10 cellular contexts compared by ENCODE assay signal in the genomic region with DNA sequence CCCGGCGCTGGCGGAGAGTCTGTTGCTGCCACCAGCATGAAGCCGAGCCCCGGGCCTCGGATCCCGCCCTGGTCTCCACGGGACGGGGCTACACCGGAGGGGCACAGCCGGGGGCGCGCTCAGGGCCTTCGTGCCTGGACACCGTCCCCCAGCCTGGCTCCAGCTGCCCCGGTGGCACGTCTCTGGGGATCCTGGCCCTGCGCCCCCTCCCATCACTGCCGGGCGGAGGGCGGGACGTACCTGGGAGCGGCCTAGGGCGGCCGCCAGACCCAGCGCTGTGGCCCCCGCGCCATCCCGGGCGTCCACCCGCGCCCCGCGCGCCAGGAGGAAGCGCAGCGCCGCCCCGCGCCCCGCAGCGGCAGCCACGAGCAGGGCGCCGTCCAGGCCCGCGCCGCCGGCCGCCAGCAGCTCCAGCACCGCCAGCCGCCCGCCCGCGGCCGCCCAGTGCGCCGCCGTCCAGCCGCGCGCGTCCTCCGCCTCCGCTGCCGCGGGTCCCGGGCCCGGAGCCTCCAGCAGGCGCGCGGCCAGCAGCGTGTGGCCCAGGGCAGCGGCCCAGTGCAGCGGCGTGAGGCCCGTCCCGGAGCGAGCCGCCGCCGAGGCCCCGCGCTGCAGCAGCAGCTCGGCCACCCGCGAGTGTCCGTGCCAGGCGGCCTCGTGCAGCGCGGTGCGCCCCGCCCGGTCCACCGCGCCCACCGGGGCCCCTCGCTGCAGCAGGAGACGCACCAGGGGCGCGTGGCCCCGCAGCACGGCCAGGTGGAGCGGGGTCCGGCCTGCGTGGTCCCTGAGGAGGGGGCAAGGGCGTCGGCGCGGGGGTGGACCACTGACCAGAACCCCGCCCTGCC. TPM values are rescaled to one million over a fixed set of nuclear protein-coding genes. Genes with fewer than 3 reads are reported as not detected.
DNase-seq lines count a peak whose midpoint lies in the region; ATAC-seq and TF ChIP-seq lines count a peak whose summit lies in the region.
"Had no signal": no experiment of that assay in that cellular context is flagged by ENCODE, and none has a peak within 500 bp of the region (broad histone marks: within the 10 kb centered on the region; RNA-seq: fewer than 3 reads in every experiment).

No MANE protein-coding gene starts in this region.

- POLR2A ChIA-PET in RWPE1 (lab: Yijun Ruan, JAX; ENCODE audit: low non-redundant PET), result no interaction called here

- no peaks in the 10 kb centered on the region for H3K9me3 ChIP-seq in BLaER1 treated with 17β-estradiol and CSF1 and Interleukin-3, amounts not matched to agents 10 nM and 100 nM (replicated peaks in 1 of 11)
- no peaks in the 10 kb centered on the region for H3K9me3 ChIP-seq in gastroesophageal sphincter

- H3K4me1 ChIP-seq in BLaER1 treated with 17β-estradiol and CSF1 and Interleukin-3, amounts not matched to agents 10 nM and 100 nM, result peaks cover 18 to 60% (median 48%) of the 10 kb centered on the region in 10 experiments
- H3K4me1 ChIP-seq in gastroesophageal sphincter, result peaks cover 0 to 34% (median 8%) of the 10 kb centered on the region in 3 donors

- no peaks in the 10 kb centered on the region for H3K36me3 ChIP-seq in BLaER1 treated with 17β-estradiol and CSF1 and Interleukin-3, amounts not matched to agents 10 nM and 100 nM
- H3K36me3 ChIP-seq in gastroesophageal sphincter, result no peaks in the 10 kb centered on the region

- TF ChIP-seq POLR2A in gastroesophageal sphincter (IDR thresholded peaks at IDR 0.05), result no peak

- H3K27me3 ChIP-seq in BLaER1 treated with 17β-estradiol and CSF1 and Interleukin-3, amounts not matched to agents 10 nM and 100 nM, result no peaks in the 10 kb centered on the region
- no peaks in the 10 kb centered on the region for H3K27me3 ChIP-seq in gastroesophageal sphincter

- peak overlapping the region in 4 of 11 experiments; percentile 70 to 77 (median 73); a peak in 4 of 22 replicates for H3K9ac ChIP-seq in BLaER1 treated with 17β-estradiol and CSF1 and Interleukin-3, amounts not matched to agents 10 nM and 100 nM

- no peak overlapping the region for H3K4me3 ChIP-seq in BLaER1 treated with 17β-estradiol and CSF1 and Interleukin-3, amounts not matched to agents 10 nM and 100 nM
- H3K4me3 ChIP-seq in gastroesophageal sphincter, result peak overlapping the region; percentile 29 to 57

- TF ChIP-seq EP300 in gastroesophageal sphincter (IDR thresholded peaks at IDR 0.05), result no peak

- ATAC-seq in gastroesophageal sphincter (peak; percentile 84), omental fat pad (ENCODE audit: low FRiP score) (peak; percentile 84), HG03520 (IDR thresholded peaks at IDR 0.05; ENCODE audit: unreplicated experiment) (no peak), HG03442 (IDR thresholded peaks at IDR 0.05; ENCODE audit: unreplicated experiment) (no peak)

- H3K4me2 ChIP-seq in BLaER1 treated with 17β-estradiol and CSF1 and Interleukin-3, amounts not matched to agents 10 nM and 100 nM, result peak overlapping the region in 6 of 11 experiments; percentile 1 to 90 (median 38); a peak in 5 of 22 replicates

- no peaks in the 10 kb centered on the region; a peak in 1 of 22 replicates for H4K20me1 ChIP-seq in BLaER1 treated with 17β-estradiol and CSF1 and Interleukin-3, amounts not matched to agents 10 nM and 100 nM

- TF ChIP-seq CTCF in RWPE1 (conservative IDR thresholded peaks at IDR 0.05; ENCODE audit: low read depth) (0 out of 2 replicates have a peak, but pooled peaks have one; percentile 10), gastroesophageal sphincter (IDR thresholded peaks at IDR 0.05) (peak in 2 of 4 experiments; percentile 23 to 26), omental fat pad (IDR thresholded peaks at IDR 0.05) (no peak)

- 0% methylated on average over 1 of the region's 112 CpGs; no CpG with 5 or more reads in 1 of the 2 donors for WGBS in gastroesophageal sphincter (ENCODE audit: low coverage in 1 of 2), 2 donors

- H3K27ac ChIP-seq in BLaER1 treated with 17β-estradiol and CSF1 and Interleukin-3, amounts not matched to agents 10 nM and 100 nM, result no peak overlapping the region
- H3K27ac ChIP-seq in RWPE1 (peak overlapping the region; percentile 75; the same call in 1 of the 2 replicates), gastroesophageal sphincter (peak overlapping the region; percentile 41 to 90 (median 82))

- CTCF ChIA-PET in RWPE1 (lab: Yijun Ruan, JAX), result interaction anchor here (1.4 kb wide), 1 partner anchor 12 kb away, joined by 3 read pairs; no protein-coding TSS in a partner anchor

- DNase-seq in RWPE1 (ENCODE audit: low spot score) (no peak), omental fat pad (ENCODE audit: low spot score) (no peak), HT-29 (ENCODE audit: low spot score) (no peak), SIG-M5 treated with dmso at 0.1 percent for 504 hours (lab: John Stamatoyannopoulos, UW; ENCODE audit: unreplicated experiment) (no peak)
- DNase-seq: DND-41, HFFc6 had no signal

RNA-seq across cellular contexts. Expression of a gene that starts 1.0 kb away (rescaled TPM):
- total RNA-seq in gastroesophageal sphincter (10 to 100 TPM in 2 of 4 donors, 1 to 10 TPM in 2; 8.7 to 16.9 (median 10.3) TPM), omental fat pad (1 to 10 TPM; 2.6 to 7.3 (median 3.8) TPM)
- total RNA-seq in HT-29 (2014; rRNA removed; shearing (Covaris generic)), result 0.44 and 1.4 TPM in 2 replicates

RNA-seq across cellular contexts. Expression of a gene that starts 12.9 kb away (rescaled TPM):
- total RNA-seq in gastroesophageal sphincter, result 100 to 1,000 TPM; 121 to 215 (median 159) TPM
- 100 to 1,000 TPM; 106 to 170 (median 136) TPM for total RNA-seq in omental fat pad
- total RNA-seq in HT-29 (2014; rRNA removed; shearing (Covaris generic)), result 235 and 276 TPM in 2 replicates

RNA-seq across cellular contexts. Expression of a gene that starts 15.5 kb away (rescaled TPM):
- total RNA-seq in gastroesophageal sphincter (100 to 1,000 TPM in 2 of 4 donors, 10 to 100 TPM in 2; 59.8 to 137 (median 96.4) TPM), omental fat pad (10 to 100 TPM in 3 of 4 donors, 1 to 10 TPM in 1; 6.8 to 21.1 (median 13.8) TPM)
- 220 and 232 TPM in 2 replicates for total RNA-seq in HT-29 (2014; rRNA removed; shearing (Covaris generic))

RNA-seq across cellular contexts. Expression of a gene that starts 20.9 kb away (rescaled TPM):
- total RNA-seq in gastroesophageal sphincter (100 to 1,000 TPM in 2 of 4 donors, 10 to 100 TPM in 2; 31.6 to 248 (median 127) TPM), omental fat pad (100 to 1,000 TPM; 142 to 273 (median 204) TPM)
- total RNA-seq in HT-29 (2014; rRNA removed; shearing (Covaris generic)), result 200 and 243 TPM in 2 replicates

RNA-seq across cellular contexts. Expression of a gene that starts 29.5 kb away (rescaled TPM):
- total RNA-seq in gastroesophageal sphincter (1 to 10 TPM in 1 of 4 donors, under 1 TPM in 2, not detected in 1; 0.47 to 1.1 (median 0.94) TPM), omental fat pad (1 to 10 TPM in 2 of 4 donors, under 1 TPM in 1, not detected in 1; 0.69 to 3.5 (median 2.4) TPM)
- 2.3 and 3.1 TPM in 2 replicates for total RNA-seq in HT-29 (2014; rRNA removed; shearing (Covaris generic))

Comparison
In these comparisons a context has a peak if more than half of its experiments do, and no peak if none do; other contexts are left out.
1. H3K27ac ChIP-seq: peak in RWPE1 (single experiment) and gastroesophageal sphincter (4 of 4); none in BLaER1 treated with 17β-estradiol and CSF1 and Interleukin-3, amounts not matched to agents 10 nM and 100 nM (0 of 11).
2. H3K4me3 ChIP-seq: peak in gastroesophageal sphincter (2 of 2); none in BLaER1 treated with 17β-estradiol and CSF1 and Interleukin-3, amounts not matched to agents 10 nM and 100 nM (0 of 10).
3. ATAC-seq: peak in gastroesophageal sphincter (single experiment) and omental fat pad (single experiment); none in HG03520 (single experiment) and HG03442 (single experiment).